Comparison of ENCODE assay signal across 1 cellular context in the genomic region with DNA sequence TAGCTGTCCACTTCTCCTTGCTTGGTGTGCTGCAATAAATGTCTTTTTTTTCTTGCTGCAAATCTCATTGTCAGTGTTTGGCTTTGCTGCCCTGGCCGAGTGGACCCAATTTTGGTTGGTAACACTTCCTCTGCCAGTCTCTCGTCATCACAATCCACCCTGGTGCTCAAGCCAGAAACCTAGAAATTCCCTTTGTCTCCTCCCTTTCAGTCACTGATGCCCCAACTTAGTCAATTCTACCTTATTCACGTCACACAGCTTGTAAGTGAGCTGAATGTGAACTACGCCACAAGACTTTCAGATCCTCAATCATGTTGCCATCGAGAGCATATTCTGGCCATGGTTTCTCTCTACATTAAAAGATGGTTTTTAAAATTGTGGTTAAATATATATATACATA.
TF ChIP-seq lines count a peak whose summit lies in the region.

No MANE protein-coding gene starts in this region.

TF ChIP-seq in HepG2, 621 proteins besides CTCF, POLR2A, EP300 and RAD21:
- no peak for TF ChIP-seq THAP7 (CRISPR knock-in tag; IDR thresholded peaks at IDR 0.05)
- TF ChIP-seq ZNF563 (CRISPR knock-in tag; IDR thresholded peaks at IDR 0.05): no peak
- no peak for TF ChIP-seq NFE2L2 (IDR thresholded peaks at IDR 0.05; ENCODE audit: low read length)
- no peak for TF ChIP-seq MXD3 (CRISPR knock-in tag; IDR thresholded peaks at IDR 0.05)
- TF ChIP-seq CREB1 (IDR thresholded peaks at IDR 0.05): peak; percentile 69
- TF ChIP-seq CREB1 (CRISPR knock-in tag; IDR thresholded peaks at IDR 0.05): no peak
TF ChIP-seq in HepG2: peak in this region for 1.
